17 cellular contexts compared by ENCODE assay signal in the genomic region with DNA sequence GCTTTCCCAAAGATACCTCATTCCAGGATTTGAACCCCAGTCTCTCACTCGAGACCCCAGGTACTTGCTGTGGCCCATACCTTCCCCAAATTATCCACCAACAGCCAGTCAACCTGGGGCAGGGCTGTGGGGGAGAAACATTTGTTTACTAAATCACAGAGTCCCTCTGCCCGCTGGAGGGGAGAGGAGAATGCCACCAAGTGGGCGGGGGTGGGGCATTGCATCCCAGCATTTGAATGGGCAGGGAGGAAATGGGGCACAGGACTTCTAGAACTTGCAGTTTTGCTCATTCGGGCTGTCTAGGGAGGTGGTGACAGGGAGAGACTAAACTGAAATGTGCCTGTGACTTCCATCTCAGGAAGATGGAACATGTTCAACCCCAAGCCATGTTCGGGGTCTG. TPM values are rescaled to one million over a fixed set of nuclear protein-coding genes. Genes with fewer than 3 reads are reported as not detected.
DNase-seq lines count a peak whose midpoint lies in the region; ATAC-seq and TF ChIP-seq lines count a peak whose summit lies in the region.
"Had no signal": no experiment of that assay in that cellular context is flagged by ENCODE, and none has a peak within 500 bp of the region (broad histone marks: within the 10 kb centered on the region; RNA-seq: fewer than 3 reads in every experiment).

No MANE protein-coding gene starts in this region.

- H3K9me3 Mint-ChIP-seq in Calu3 (ENCODE audit: low read depth, unreplicated experiment), result no peaks in the 10 kb centered on the region
- H3K9me3 Mint-ChIP-seq: HFFc6, nephron, T-cell had no signal

- 54% methylated on average over 5 of the region's 5 CpGs for WGBS in HUES64
- 40% methylated on average over 5 of the region's 5 CpGs for WGBS in hepatocyte (ENCODE audit: low lambda C conversion rate, missing lambda C conversion rate)
- WGBS in neuronal stem cell (ENCODE audit: extremely low coverage in 2 of 2, insufficient read length in 2 of 2, insufficient replicate concordance in 1 of 2), 2 donors, result no CpG with 5 or more reads among the region's 5 CpGs
- WGBS in body of pancreas, 2 donors, result 28 to 30% methylated on average over 5 of the region's 5 CpGs
- 29 to 69% methylated on average over 2 to 4 of the region's 5 CpGs for WGBS in gastroesophageal sphincter (ENCODE audit: low coverage in 1 of 2), 2 donors

- H4K8ac ChIP-seq in neuronal stem cell (ENCODE audit: low read depth, low read length), result no peak overlapping the region

- H3K36me3 ChIP-seq in HUES64 (ENCODE audit: insufficient read depth, low read length), result no peaks in the 10 kb centered on the region
- H3K36me3 ChIP-seq in hepatocyte (replicated peaks; ENCODE audit: insufficient read depth, low read depth), result no peaks in the 10 kb centered on the region
- H3K36me3 ChIP-seq in neuronal stem cell (replicated peaks in 1 of 2; ENCODE audit: control insufficient read depth in 2 of 2, insufficient read depth in 2 of 2, low read length in 2 of 2), result no peaks in the 10 kb centered on the region
- H3K36me3 ChIP-seq in body of pancreas (replicated peaks in 1 of 2; ENCODE audit: insufficient read depth in 1 of 2, low read depth in 2 of 2), result no peaks in the 10 kb centered on the region
- no peaks in the 10 kb centered on the region for H3K36me3 ChIP-seq in gastroesophageal sphincter
- H3K36me3 ChIP-seq: cardiac muscle cell, left lung, MG63 had no signal

- no peak overlapping the region for H3K14ac ChIP-seq in neuronal stem cell (ENCODE audit: low read length)

- no peak overlapping the region for H2AK5ac ChIP-seq in neuronal stem cell (ENCODE audit: low read depth, low read length)

- no peak overlapping the region for H3K4ac ChIP-seq in neuronal stem cell (ENCODE audit: low read length)

- intact Hi-C loops in Calu3 (cut with micrococcal nuclease; ENCODE audit: unreplicated experiment) (loop anchor here (1.0 to 2.0 kb wide), 2 partner anchors 52 to 132 kb away; no protein-coding TSS in a partner anchor), body of pancreas (cut with DNase I) (no loop called here)

- H3K27ac ChIP-seq in HUES64 (ENCODE audit: low read depth, low read length), result no peak overlapping the region
- no peak overlapping the region for H3K27ac ChIP-seq in hepatocyte
- no peak overlapping the region for H3K27ac ChIP-seq in neuronal stem cell (replicated peaks; ENCODE audit: low read length)
- no peak overlapping the region for H3K27ac ChIP-seq in body of pancreas
- H3K27ac ChIP-seq in gastroesophageal sphincter, result no peak overlapping the region
- H3K27ac ChIP-seq: cardiac muscle cell, left lung had no signal

- H4K20me1 ChIP-seq in hepatocyte (ENCODE audit: insufficient read depth, poor library complexity, severe bottlenecking), result no peaks in the 10 kb centered on the region

- H3K79me2 ChIP-seq in hepatocyte, result no peaks in the 10 kb centered on the region

- ATAC-seq in body of pancreas, result no peak
- ATAC-seq in gastroesophageal sphincter, result no peak

- H3K36me3 Mint-ChIP-seq in Calu3 (ENCODE audit: insufficient read depth, unreplicated experiment), result peaks cover 8% of the 10 kb centered on the region
- H3K36me3 Mint-ChIP-seq: CD4-positive, CD25-positive, alpha-beta regulatory T cell; T-cell had no signal

- H3K18ac ChIP-seq in neuronal stem cell (ENCODE audit: low read length), result no peak overlapping the region

- no peak overlapping the region for H3K27ac Mint-ChIP-seq in Calu3 (ENCODE audit: unreplicated experiment)
- H3K27ac Mint-ChIP-seq: CD4-positive, CD25-positive, alpha-beta regulatory T cell; HFFc6; nephron; T-cell had no signal

- H3K4me3 ChIP-seq in HUES64 (ENCODE audit: low read length), result peak overlapping the region; percentile 51
- no peak overlapping the region for H3K4me3 ChIP-seq in hepatocyte
- H3K4me3 ChIP-seq in neuronal stem cell (ENCODE audit: low read length in 2 of 2), result no peak overlapping the region
- H3K4me3 ChIP-seq in body of pancreas, result no peak overlapping the region
- no peak overlapping the region for H3K4me3 ChIP-seq in gastroesophageal sphincter
- H3K4me3 ChIP-seq: K562, left lung, MG63 had no signal

- peak overlapping the region; percentile 22 for H2AFZ ChIP-seq in hepatocyte
- H2AFZ ChIP-seq in neuronal stem cell (ENCODE audit: low read length), result peak overlapping the region; percentile 75

- BruUV-seq in Calu3 (replicated peaks; lab: Mats Ljungman, UMichigan), result no TSS peak

- no peak overlapping the region for H4K91ac ChIP-seq in neuronal stem cell (ENCODE audit: low read depth, low read length, poor library complexity)

- TF ChIP-seq EP300 in gastroesophageal sphincter (IDR thresholded peaks at IDR 0.05), result no peak

- no peak overlapping the region for H3K23ac ChIP-seq in neuronal stem cell (ENCODE audit: low read depth, low read length, poor library complexity)

- H2BK12ac ChIP-seq in neuronal stem cell (ENCODE audit: low read length), result no peak overlapping the region

- H3K9ac ChIP-seq in HUES64 (ENCODE audit: low read depth, low read length) (no peak overlapping the region), neuronal stem cell (ENCODE audit: low read depth, low read length, poor library complexity) (no peak overlapping the region)

- no peaks in the 10 kb centered on the region for H3K9me3 ChIP-seq in HUES64 (ENCODE audit: insufficient read depth, low read depth, low read length)
- no peaks in the 10 kb centered on the region for H3K9me3 ChIP-seq in hepatocyte (ENCODE audit: low read depth)
- H3K9me3 ChIP-seq in neuronal stem cell (replicated peaks in 1 of 2; ENCODE audit: control insufficient read depth in 2 of 2, insufficient read depth in 1 of 2, low read depth in 1 of 2, low read length in 2 of 2), result no peaks in the 10 kb centered on the region
- H3K9me3 ChIP-seq in body of pancreas, result no peaks in the 10 kb centered on the region
- no peaks in the 10 kb centered on the region for H3K9me3 ChIP-seq in gastroesophageal sphincter
- H3K9me3 ChIP-seq: left lung, MG63 had no signal

- TF ChIP-seq CTCF in Calu3 (IDR thresholded peaks at IDR 0.05; ENCODE audit: unreplicated experiment), result no peak
- TF ChIP-seq CTCF in hepatocyte (IDR thresholded peaks at IDR 0.05; ENCODE audit: poor library complexity), result no peak
- TF ChIP-seq CTCF in body of pancreas (IDR thresholded peaks at IDR 0.05), result no peak
- no peak for TF ChIP-seq CTCF in gastroesophageal sphincter (IDR thresholded peaks at IDR 0.05)

- H2BK120ac ChIP-seq in neuronal stem cell (ENCODE audit: low read depth, low read length), result no peak overlapping the region

- H3K27me3 Mint-ChIP-seq in Calu3 (ENCODE audit: unreplicated experiment), result no peaks in the 10 kb centered on the region

- no peak for TF ChIP-seq POLR2A in body of pancreas (IDR thresholded peaks at IDR 0.05)
- no peak for TF ChIP-seq POLR2A in gastroesophageal sphincter (IDR thresholded peaks at IDR 0.05)

- peak overlapping the region; percentile 70 for H3K4me2 ChIP-seq in hepatocyte
- peak overlapping the region; percentile 22 for H3K4me2 ChIP-seq in neuronal stem cell (ENCODE audit: insufficient read depth, low read length, poor library complexity, severe bottlenecking)

- H2BK5ac ChIP-seq in neuronal stem cell (ENCODE audit: low read length), result no peak overlapping the region

- H3K4me3 Mint-ChIP-seq in Calu3 (ENCODE audit: low read depth, unreplicated experiment), result peak overlapping the region; percentile 6
- H3K4me3 Mint-ChIP-seq: CD4-positive, CD25-positive, alpha-beta regulatory T cell; HFFc6; T-cell had no signal

- no peaks in the 10 kb centered on the region for H3K4me1 Mint-ChIP-seq in Calu3 (ENCODE audit: low read depth, unreplicated experiment)

- no peaks in the 10 kb centered on the region for H3K9me2 ChIP-seq in hepatocyte (replicated peaks; ENCODE audit: insufficient read depth)

- no peaks in the 10 kb centered on the region for H3K79me1 ChIP-seq in neuronal stem cell (ENCODE audit: low read depth, low read length)

- CTCF ChIA-PET in Calu3 (lab: Charles Lee), result interaction anchor here (0.7 to 1.6 kb wide), 19 partner anchors 9 to 436 kb away, joined by 3 to 48 read pairs (median 4); a partner anchor contains a TSS

- H3K27me3 ChIP-seq in HUES64 (ENCODE audit: insufficient read depth, low read length) (no peaks in the 10 kb centered on the region), hepatocyte (no peaks in the 10 kb centered on the region), neuronal stem cell (ENCODE audit: control insufficient read depth in 3 of 3, insufficient read depth in 3 of 3, low read depth in 1 of 3, low read length in 3 of 3) (no peaks in the 10 kb centered on the region), body of pancreas (no peaks in the 10 kb centered on the region), gastroesophageal sphincter (peaks cover 48% of the 10 kb centered on the region)
- H3K27me3 ChIP-seq: cardiac muscle cell, MG63 had no signal

- DNase-seq in Calu3 (no peak), hepatocyte (ENCODE audit: low spot score) (no peak), neuronal stem cell (ENCODE audit: low spot score) (no peak), body of pancreas (no peak), kidney glomerular epithelial cell (lab: John Stamatoyannopoulos, UW) (no peak)
- no peak for DNase-seq in activated CD4-positive, alpha-beta T cell treated with anti-CD3 and anti-CD28 coated beads for 4 hours
- DNase-seq: HFFc6, NCI-H2081 had no signal

- H3K4me1 ChIP-seq in HUES64 (ENCODE audit: insufficient read depth, low read length), result peaks cover 10% of the 10 kb centered on the region; the same call in 1 of the 2 replicates
- H3K4me1 ChIP-seq in hepatocyte (ENCODE audit: insufficient read depth), result peaks cover 3% of the 10 kb centered on the region
- peaks cover 0 to 7% of the 10 kb centered on the region in 2 donors for H3K4me1 ChIP-seq in neuronal stem cell (ENCODE audit: control insufficient read depth in 2 of 2, insufficient read depth in 1 of 2, low read depth in 1 of 2, low read length in 2 of 2)
- peaks cover 16% of the 10 kb centered on the region for H3K4me1 ChIP-seq in body of pancreas
- H3K4me1 ChIP-seq in gastroesophageal sphincter, result peaks cover 0 to 14% (median 7%) of the 10 kb centered on the region in 3 donors

- H2BK15ac ChIP-seq in neuronal stem cell (ENCODE audit: low read length), result no peak overlapping the region

RNA-seq across cellular contexts. Expression of a gene that starts 10.9 kb away (rescaled TPM):
- total RNA-seq in Calu3 (2022), result not detected in 2 replicates
- polyA plus RNA-seq in HUES64 (2013, experiment 1 of 2), result not detected
- polyA plus RNA-seq in HUES64 (2013, experiment 2 of 2), result not detected
- total RNA-seq in hepatocyte, result 0.60 TPM in 1 of 2 replicates, not detected in the other
- not detected in 2 replicates for polyA plus RNA-seq in hepatocyte
- polyA plus RNA-seq in neuronal stem cell (2013, experiment 1 of 2), result not detected
- polyA plus RNA-seq in neuronal stem cell (2013, experiment 2 of 2), result not detected
- total RNA-seq in body of pancreas, result not detected
- total RNA-seq in gastroesophageal sphincter, result not detected
- total RNA-seq: cardiac muscle cell; CD4-positive, CD25-positive, alpha-beta regulatory T cell; HFFc6; K562; left lung; T-cell had no signal
- polyA plus RNA-seq: cardiac muscle cell; CD4-positive, CD25-positive, alpha-beta regulatory T cell; K562 had no signal

RNA-seq across cellular contexts. Expression of a gene that starts 22.4 kb away (rescaled TPM):
- total RNA-seq in Calu3 (2022) (not detected in 2 replicates), hepatocyte (0.60 TPM in 1 of 2 replicates, not detected in the other), body of pancreas (not detected), gastroesophageal sphincter (not detected)
- not detected for polyA plus RNA-seq in HUES64 (2013, experiment 1 of 2)
- not detected for polyA plus RNA-seq in HUES64 (2013, experiment 2 of 2)
- polyA plus RNA-seq in hepatocyte, result 0.25 and 0.90 TPM in 2 replicates
- polyA plus RNA-seq in neuronal stem cell (2013, experiment 1 of 2), result not detected
- polyA plus RNA-seq in neuronal stem cell (2013, experiment 2 of 2), result not detected
- total RNA-seq: cardiac muscle cell; CD4-positive, CD25-positive, alpha-beta regulatory T cell; HFFc6; K562; left lung; T-cell had no signal
- polyA plus RNA-seq: cardiac muscle cell; CD4-positive, CD25-positive, alpha-beta regulatory T cell; K562 had no signal

RNA-seq across cellular contexts. Expression of a gene that starts 34.3 kb away (rescaled TPM):
- total RNA-seq in Calu3 (2022), result not detected in 2 replicates
- polyA plus RNA-seq in HUES64 (2013, experiment 1 of 2), result 0.30 TPM
- polyA plus RNA-seq in HUES64 (2013, experiment 2 of 2), result 0.38 TPM
- 8.0 and 10.8 TPM in 2 replicates for total RNA-seq in hepatocyte
- 13.2 and 16.7 TPM in 2 replicates for polyA plus RNA-seq in hepatocyte
- not detected for polyA plus RNA-seq in neuronal stem cell (2013, experiment 1 of 2)
- not detected for polyA plus RNA-seq in neuronal stem cell (2013, experiment 2 of 2)
- not detected for total RNA-seq in body of pancreas
- not detected for total RNA-seq in gastroesophageal sphincter
- total RNA-seq: cardiac muscle cell; CD4-positive, CD25-positive, alpha-beta regulatory T cell; HFFc6; K562; left lung; T-cell had no signal
- polyA plus RNA-seq: cardiac muscle cell; CD4-positive, CD25-positive, alpha-beta regulatory T cell; K562 had no signal
